ENCODE assay signal across 9 cellular contexts in genomic region chr5:108924457-108924961, GRCh38.
DNase-seq lines count a peak whose midpoint lies in the region; ATAC-seq and TF ChIP-seq lines count a peak whose summit lies in the region.
"Had no signal": no experiment of that assay in that cellular context is flagged by ENCODE, and none has a peak within 500 bp of the region (broad histone marks: within the 10 kb centered on the region; RNA-seq: fewer than 3 reads in every experiment).

No MANE protein-coding gene starts in this region.

- TF ChIP-seq CTCF in activated CD8-positive, alpha-beta T cell treated with anti-CD3 and anti-CD28 coated beads for 36 hours (IDR thresholded peaks at IDR 0.05), result peak; percentile 20

- no peak overlapping the region for H3K18ac ChIP-seq in neuronal stem cell (ENCODE audit: low read length)

- H3K27me3 ChIP-seq in HUES6 (ENCODE audit: control insufficient read depth, insufficient read depth, low read length), result no peaks in the 10 kb centered on the region
- H3K27me3 ChIP-seq in neuronal stem cell (ENCODE audit: control insufficient read depth in 3 of 3, insufficient read depth in 3 of 3, low read depth in 1 of 3, low read length in 3 of 3), result no peaks in the 10 kb centered on the region

- peaks cover 2% of the 10 kb centered on the region for H3K4me1 Mint-ChIP-seq in activated CD8-positive, alpha-beta memory T cell treated with anti-CD3 and anti-CD28 coated beads, Interleukin-2, amount 10 ng/mL, durations not matched to agents 7 days and 5 days
- peaks cover 5% of the 10 kb centered on the region for H3K4me1 Mint-ChIP-seq in activated CD8-positive, alpha-beta T cell treated with anti-CD3 and anti-CD28 coated beads for 36 hours (ENCODE audit: low read depth)

- H3K36me3 ChIP-seq in HUES6 (ENCODE audit: control insufficient read depth, insufficient read depth, low read length), result no peaks in the 10 kb centered on the region
- H3K36me3 ChIP-seq in neuronal stem cell (replicated peaks in 1 of 2; ENCODE audit: control insufficient read depth in 2 of 2, insufficient read depth in 2 of 2, low read length in 2 of 2), result no peaks in the 10 kb centered on the region

- no peak overlapping the region for H3K4ac ChIP-seq in neuronal stem cell (ENCODE audit: low read length)

- no peak for DNase-seq in activated CD8-positive, alpha-beta memory T cell treated with anti-CD3 and anti-CD28 coated beads, Interleukin-2, amount 10 ng/mL, durations not matched to agents 7 days and 5 days
- DNase-seq in activated CD8-positive, alpha-beta memory T cell treated with anti-CD3 and anti-CD28 coated beads, Interleukin-2, amount 50 U/mL, for 4 hours, result no peak
- DNase-seq in activated CD8-positive, alpha-beta T cell treated with anti-CD3 and anti-CD28 coated beads for 36 hours, result no peak
- DNase-seq in neuronal stem cell (ENCODE audit: low spot score) (no peak), caudate nucleus (lab: John Stamatoyannopoulos, UW) (no peak)
- DNase-seq: C1 segment of cervical spinal cord had no signal

- no peak overlapping the region for H4K8ac ChIP-seq in neuronal stem cell (ENCODE audit: low read depth, low read length)

- peak overlapping the region; percentile 56 for H2AFZ ChIP-seq in neuronal stem cell (ENCODE audit: low read length)

- H3K4me3 Mint-ChIP-seq in activated CD8-positive, alpha-beta memory T cell treated with anti-CD3 and anti-CD28 coated beads, Interleukin-2, amount 10 ng/mL, durations not matched to agents 7 days and 5 days, result peak overlapping the region; percentile 55
- peak overlapping the region; percentile 49 for H3K4me3 Mint-ChIP-seq in activated CD8-positive, alpha-beta T cell treated with anti-CD3 and anti-CD28 coated beads for 36 hours

- H3K9me3 ChIP-seq in HUES6 (ENCODE audit: control insufficient read depth, insufficient read depth, low read depth, low read length) (no peaks in the 10 kb centered on the region), neuronal stem cell (replicated peaks in 1 of 2; ENCODE audit: control insufficient read depth in 2 of 2, insufficient read depth in 1 of 2, low read depth in 1 of 2, low read length in 2 of 2) (no peaks in the 10 kb centered on the region)

- H3K36me3 Mint-ChIP-seq in activated CD8-positive, alpha-beta memory T cell treated with anti-CD3 and anti-CD28 coated beads, Interleukin-2, amount 10 ng/mL, durations not matched to agents 7 days and 5 days, result no peaks in the 10 kb centered on the region
- H3K36me3 Mint-ChIP-seq in activated CD8-positive, alpha-beta T cell treated with anti-CD3 and anti-CD28 coated beads for 36 hours (ENCODE audit: low read depth), result no peaks in the 10 kb centered on the region

- H3K4me2 ChIP-seq in neuronal stem cell (ENCODE audit: insufficient read depth, low read length, poor library complexity, severe bottlenecking), result no peak overlapping the region

- H3K27ac ChIP-seq in HUES6 (ENCODE audit: low read depth, low read length), result 0 out of 2 replicates have a peak overlapping the region, but pooled peaks have one; percentile 14
- H3K27ac ChIP-seq in neuronal stem cell (replicated peaks; ENCODE audit: low read length), result no peak overlapping the region
- no peak overlapping the region for H3K27ac ChIP-seq in caudate nucleus (ENCODE audit: low read depth, low read length)

- no peak overlapping the region for H4K91ac ChIP-seq in neuronal stem cell (ENCODE audit: low read depth, low read length, poor library complexity)

- ATAC-seq in activated CD8-positive, alpha-beta memory T cell treated with anti-CD3 and anti-CD28 coated beads, Interleukin-2, amount 10 ng/mL, durations not matched to agents 7 days and 5 days, result peak; percentile 47
- no peak for ATAC-seq in activated CD8-positive, alpha-beta T cell treated with anti-CD3 and anti-CD28 coated beads for 36 hours
- ATAC-seq in HG03571 (IDR thresholded peaks at IDR 0.05; ENCODE audit: unreplicated experiment) (no peak), GM21528 (IDR thresholded peaks at IDR 0.05; ENCODE audit: low FRiP score, unreplicated experiment) (no peak)

- intact Hi-C loops in activated CD8-positive, alpha-beta T cell treated with anti-CD3 and anti-CD28 coated beads for 36 hours (cut with micrococcal nuclease), result no loop called here

- H2BK120ac ChIP-seq in neuronal stem cell (ENCODE audit: low read depth, low read length), result no peak overlapping the region

- H3K4me3 ChIP-seq in HUES6 (ENCODE audit: low read depth, low read length) (peak overlapping the region; percentile 48), neuronal stem cell (ENCODE audit: low read length in 2 of 2) (peak overlapping the region in 1 of 2 donors; percentile 28)

- H3K14ac ChIP-seq in neuronal stem cell (ENCODE audit: low read length), result no peak overlapping the region

- CTCF ChIA-PET in activated CD8-positive, alpha-beta memory T cell treated with anti-CD3 and anti-CD28 coated beads, Interleukin-2, amount 10 ng/mL, durations not matched to agents 7 days and 5 days (lab: Charles Lee), result interaction anchor here (0.9 kb wide), 1 partner anchor 15 kb away, joined by 3 read pairs; no protein-coding TSS in a partner anchor
- CTCF ChIA-PET in activated CD8-positive, alpha-beta T cell treated with anti-CD3 and anti-CD28 coated beads for 36 hours (lab: Charles Lee), result interaction anchor here (1.0 to 1.2 kb wide), 2 partner anchors 14 to 137 kb away, joined by 3 read pairs; no protein-coding TSS in a partner anchor

- no peaks in the 10 kb centered on the region for H3K79me1 ChIP-seq in neuronal stem cell (ENCODE audit: low read depth, low read length)

- H3K23ac ChIP-seq in neuronal stem cell (ENCODE audit: low read depth, low read length, poor library complexity), result no peak overlapping the region

- H3K27ac Mint-ChIP-seq in activated CD8-positive, alpha-beta memory T cell treated with anti-CD3 and anti-CD28 coated beads, Interleukin-2, amount 10 ng/mL, durations not matched to agents 7 days and 5 days, result no peak overlapping the region
- H3K27ac Mint-ChIP-seq in activated CD8-positive, alpha-beta T cell treated with anti-CD3 and anti-CD28 coated beads for 36 hours, result no peak overlapping the region

- H2BK5ac ChIP-seq in neuronal stem cell (ENCODE audit: low read length), result no peak overlapping the region

- no peaks in the 10 kb centered on the region for H3K27me3 Mint-ChIP-seq in activated CD8-positive, alpha-beta memory T cell treated with anti-CD3 and anti-CD28 coated beads, Interleukin-2, amount 10 ng/mL, durations not matched to agents 7 days and 5 days
- no peaks in the 10 kb centered on the region for H3K27me3 Mint-ChIP-seq in activated CD8-positive, alpha-beta T cell treated with anti-CD3 and anti-CD28 coated beads for 36 hours

- no CpG with 5 or more reads among the region's 3 CpGs for WGBS in neuronal stem cell (ENCODE audit: extremely low coverage in 2 of 2, insufficient read length in 2 of 2, insufficient replicate concordance in 1 of 2), 2 donors

- no peak overlapping the region for H2AK5ac ChIP-seq in neuronal stem cell (ENCODE audit: low read depth, low read length)

- H2BK15ac ChIP-seq in neuronal stem cell (ENCODE audit: low read length), result no peak overlapping the region

- POLR2A ChIA-PET in activated CD8-positive, alpha-beta T cell treated with anti-CD3 and anti-CD28 coated beads for 36 hours (lab: Charles Lee), result no interaction called here

- H2BK12ac ChIP-seq in neuronal stem cell (ENCODE audit: low read length), result no peak overlapping the region

- H3K9me3 Mint-ChIP-seq in activated CD8-positive, alpha-beta memory T cell treated with anti-CD3 and anti-CD28 coated beads, Interleukin-2, amount 10 ng/mL, durations not matched to agents 7 days and 5 days (ENCODE audit: low read depth), result no peaks in the 10 kb centered on the region
- H3K9me3 Mint-ChIP-seq in activated CD8-positive, alpha-beta T cell treated with anti-CD3 and anti-CD28 coated beads for 36 hours, result no peaks in the 10 kb centered on the region

- H3K9ac ChIP-seq in HUES6 (ENCODE audit: low read length) (no peak overlapping the region), neuronal stem cell (ENCODE audit: low read depth, low read length, poor library complexity) (no peak overlapping the region)

- H3K4me1 ChIP-seq in HUES6 (ENCODE audit: control insufficient read depth, insufficient read depth, low read length) (no peaks in the 10 kb centered on the region), neuronal stem cell (ENCODE audit: control insufficient read depth in 2 of 2, insufficient read depth in 1 of 2, low read depth in 1 of 2, low read length in 2 of 2) (no peaks in the 10 kb centered on the region)
